ENCODE assay signal across 25 cellular contexts in the genomic region with DNA sequence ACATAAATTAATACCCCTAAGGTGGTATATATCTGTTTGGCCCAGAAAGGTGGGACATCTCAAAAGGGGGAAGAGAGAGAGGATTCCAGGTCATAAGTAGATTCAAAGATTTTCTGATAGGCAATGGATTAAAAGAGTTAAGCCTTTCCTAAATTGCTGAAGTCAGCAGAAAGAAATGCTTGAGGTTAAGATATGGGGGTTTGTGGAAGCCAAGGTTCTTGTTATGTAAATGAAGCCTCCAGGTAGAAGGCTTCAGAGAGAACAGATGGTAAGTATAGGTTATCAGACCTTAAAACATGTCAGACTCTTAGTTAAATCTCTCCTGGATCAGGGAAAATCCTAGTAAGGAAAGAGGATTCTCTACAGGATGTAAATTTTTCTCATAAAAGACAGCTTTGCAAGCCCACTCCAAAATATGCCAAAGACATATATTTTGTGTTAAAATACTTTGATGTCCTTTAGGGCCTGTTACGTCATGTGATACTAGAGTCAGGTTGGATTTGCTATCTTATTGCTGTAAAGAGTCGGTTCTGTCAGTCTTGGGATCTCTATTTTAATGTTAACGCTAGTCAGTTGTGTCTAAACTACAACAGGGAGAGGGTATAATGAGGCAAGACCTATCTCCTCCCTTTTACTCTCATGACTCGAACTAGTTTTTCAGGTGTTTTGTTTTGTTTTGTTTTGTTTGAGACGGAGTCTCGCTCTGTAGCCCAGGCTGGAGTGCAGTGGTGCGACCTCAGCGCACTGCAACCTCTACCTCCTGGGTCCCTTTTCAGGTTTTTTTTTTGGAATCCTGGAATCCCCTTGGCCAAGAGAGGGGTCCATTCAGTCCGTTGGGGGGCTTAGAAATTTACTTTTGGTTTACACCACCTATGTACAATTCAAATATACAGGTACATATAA. TPM values are rescaled to one million over a fixed set of nuclear protein-coding genes. Genes with fewer than 3 reads are reported as not detected.
DNase-seq lines count a peak whose midpoint lies in the region; ATAC-seq, FAIRE-seq and TF ChIP-seq lines count a peak whose summit lies in the region.
"Had no signal": no experiment of that assay in that cellular context is flagged by ENCODE, and none has a peak within 500 bp of the region (broad histone marks: within the 10 kb centered on the region; RNA-seq: fewer than 3 reads in every experiment).

No MANE protein-coding gene starts in this region.

- ATAC-seq in gastrocnemius medialis (no peak), HG02885 (IDR thresholded peaks at IDR 0.05; ENCODE audit: poor library complexity, unreplicated experiment) (no peak)
- ATAC-seq: HCT116 had no signal

- no peak overlapping the region for H3K9ac ChIP-seq in HUES64 (ENCODE audit: low read depth, low read length)
- no peak overlapping the region for H3K9ac ChIP-seq in neural progenitor cell
- H3K9ac ChIP-seq: GM23248 had no signal

- FAIRE-seq in GM19239 (lab: Jason Lieb, UNC): peak; percentile 8
- FAIRE-seq: G401.6, GM12892, RCC 7860 had no signal

- peak overlapping the region; percentile 6; the same call in 1 of the 2 replicates for H3K4me3 ChIP-seq in HUES64 (ENCODE audit: low read length)
- no peak overlapping the region for H3K4me3 ChIP-seq in neural progenitor cell
- no peak overlapping the region for H3K4me3 ChIP-seq in gastrocnemius medialis
- H3K4me3 ChIP-seq: GM23248, SJCRH30 had no signal

- in situ Hi-C loops in gastrocnemius medialis (cut with MboI; ENCODE audit: low sequenced_read_pairs in 4 of 4): no loop called here

- no peak for DNase-seq in GM19239 (ENCODE audit: insufficient read length, low spot score)
- DNase-seq in iPS DF 19.7 (ENCODE audit: low read depth, low spot score): peak; percentile 38
- DNase-seq in neural progenitor cell (ENCODE audit: low spot score): no peak
- no peak for DNase-seq in gastrocnemius medialis
- no peak for DNase-seq in NAMALWA (ENCODE audit: low spot score)
- DNase-seq: AML-193; C1 segment of cervical spinal cord; Calu3; CD8-positive, alpha-beta memory T cell; GM23248; KG1; NCI-H1105 treated with DMSO at 0.1 percent for 48 hours; NCI-H2081; NCI-H2171; NCI-H345; NCI-H524; NCI-H774; SJCRH30; T-helper 1 cell had no signal

- peaks cover 9% of the 10 kb centered on the region for H3K4me1 Mint-ChIP-seq in neural progenitor cell
- H3K4me1 Mint-ChIP-seq: CD8-positive, alpha-beta memory T cell had no signal

- H3K9me3 ChIP-seq in HUES64 (ENCODE audit: insufficient read depth, low read depth, low read length) (no peaks in the 10 kb centered on the region), neural progenitor cell (ENCODE audit: low read depth) (no peaks in the 10 kb centered on the region), gastrocnemius medialis (no peaks in the 10 kb centered on the region)
- H3K9me3 ChIP-seq: SJCRH30 had no signal

- H3F3A ChIP-seq in neural progenitor cell (ENCODE audit: low read depth): no peaks in the 10 kb centered on the region

- 82% methylated on average over 9 of the region's 9 CpGs for WGBS in HUES64

- no peaks in the 10 kb centered on the region for H4K20me1 ChIP-seq in neural progenitor cell (ENCODE audit: low read depth)

- H3K27ac Mint-ChIP-seq in neural progenitor cell: no peak overlapping the region
- H3K27ac Mint-ChIP-seq: CD8-positive, alpha-beta memory T cell had no signal

- peak overlapping the region; percentile 86 for H2AFZ ChIP-seq in neural progenitor cell (replicated peaks)
- H2AFZ ChIP-seq: GM23248 had no signal

- no peaks in the 10 kb centered on the region for H3K36me3 ChIP-seq in HUES64 (ENCODE audit: insufficient read depth, low read length)
- no peaks in the 10 kb centered on the region for H3K36me3 ChIP-seq in neural progenitor cell
- H3K36me3 ChIP-seq in gastrocnemius medialis: no peaks in the 10 kb centered on the region
- H3K36me3 ChIP-seq: SJCRH30 had no signal

- H3K36me3 Mint-ChIP-seq in neural progenitor cell: no peaks in the 10 kb centered on the region
- H3K36me3 Mint-ChIP-seq: CD8-positive, alpha-beta memory T cell had no signal

- peaks cover 24% of the 10 kb centered on the region for H3K4me1 ChIP-seq in HUES64 (ENCODE audit: insufficient read depth, low read length)
- H3K4me1 ChIP-seq in neural progenitor cell: no peaks in the 10 kb centered on the region
- no peaks in the 10 kb centered on the region for H3K4me1 ChIP-seq in gastrocnemius medialis
- H3K4me1 ChIP-seq: SJCRH30 had no signal

- no peaks in the 10 kb centered on the region for H3K27me3 Mint-ChIP-seq in neural progenitor cell (ENCODE audit: insufficient read depth, low read depth)

- no peak for TF ChIP-seq POLR2A in gastrocnemius medialis (IDR thresholded peaks at IDR 0.05)

- H3K4me3 Mint-ChIP-seq in neural progenitor cell: no peak overlapping the region
- H3K4me3 Mint-ChIP-seq: CD8-positive, alpha-beta memory T cell had no signal

- H3K27ac ChIP-seq in HUES64 (ENCODE audit: low read depth, low read length): peak overlapping the region; percentile 69
- H3K27ac ChIP-seq in neural progenitor cell: no peak overlapping the region
- no peak overlapping the region for H3K27ac ChIP-seq in gastrocnemius medialis
- H3K27ac ChIP-seq: GM23248, SJCRH30 had no signal

- no peaks in the 10 kb centered on the region for H3K79me2 ChIP-seq in neural progenitor cell (ENCODE audit: low read depth)

- H3K4me2 ChIP-seq in neural progenitor cell: no peak overlapping the region

- TF ChIP-seq CTCF in neural progenitor cell (IDR thresholded peaks at IDR 0.05) (no peak), gastrocnemius medialis (IDR thresholded peaks at IDR 0.05 in 4 of 5, conservative IDR thresholded peaks at IDR 0.05 in 1 of 5) (no peak)

- H3K27me3 ChIP-seq in HUES64 (ENCODE audit: insufficient read depth, low read length) (no peaks in the 10 kb centered on the region), neural progenitor cell (no peaks in the 10 kb centered on the region), gastrocnemius medialis (no peaks in the 10 kb centered on the region)
- H3K27me3 ChIP-seq: SJCRH30 had no signal

- intact Hi-C loops in gastrocnemius medialis (cut with DNase I; ENCODE audit: low total_unique reads): no loop called here

- H3K9me3 Mint-ChIP-seq in neural progenitor cell: no peaks in the 10 kb centered on the region
- H3K9me3 Mint-ChIP-seq: CD8-positive, alpha-beta memory T cell had no signal

RNA-seq across cellular contexts. Expression of a gene that starts 30.6 kb away (rescaled TPM):
- 13.2 TPM for polyA plus RNA-seq in HUES64 (2013, experiment 1 of 2)
- polyA plus RNA-seq in HUES64 (2013, experiment 2 of 2): 15.9 TPM
- total RNA-seq in neural progenitor cell (ENCODE audit: low replicate concordance): 13.4 and 14.4 TPM in 2 replicates
- 10 to 100 TPM in 1 of 4 donors, 1 to 10 TPM in 3; 1.2 to 14.6 (median 5.8) TPM for total RNA-seq in gastrocnemius medialis
